Comparison of ENCODE assay signal across 8 cellular contexts in genomic region chr15:42494998-42495360, GRCh38. TPM values are rescaled to one million over a fixed set of nuclear protein-coding genes. Genes with fewer than 3 reads are reported as not detected.
A peak's percentile ranks its signal among the peaks of the same experiment; 100 is the strongest.
DNase-seq lines count a peak whose midpoint lies in the region; ATAC-seq and TF ChIP-seq lines count a peak whose summit lies in the region.

No MANE protein-coding gene starts in this region.

- peaks cover 2 to 5% of the 10 kb centered on the region in 2 donors for H3K36me3 Mint-ChIP-seq in activated T-cell treated with anti-CD3 and anti-CD28 coated beads, Interleukin-2, amount 50 U/mL, for 72 hours (ENCODE audit: insufficient read depth in 2 of 2)
- no peaks in the 10 kb centered on the region for H3K36me3 Mint-ChIP-seq in natural killer cell treated with Interleukin-12 subunit alpha and Interleukin-12 subunit beta and Interleukin-15 and Interleukin-18, amount 100 ng/mL, for 72 hours

- peak overlapping the region; percentile 86 to 95 for H3K4me3 Mint-ChIP-seq in activated T-cell treated with anti-CD3 and anti-CD28 coated beads, Interleukin-2, amount 50 U/mL, for 72 hours
- peak overlapping the region; percentile 94 for H3K4me3 Mint-ChIP-seq in natural killer cell treated with Interleukin-12 subunit alpha and Interleukin-12 subunit beta and Interleukin-15 and Interleukin-18, amount 100 ng/mL, for 72 hours

- H3K4me1 Mint-ChIP-seq in activated T-cell treated with anti-CD3 and anti-CD28 coated beads, Interleukin-2, amount 50 U/mL, for 72 hours (ENCODE audit: low read depth), result peaks cover 57% of the 10 kb centered on the region
- H3K4me1 Mint-ChIP-seq in natural killer cell treated with Interleukin-12 subunit alpha and Interleukin-12 subunit beta and Interleukin-15 and Interleukin-18, amount 100 ng/mL, for 72 hours (ENCODE audit: low read depth in 2 of 2), result peaks cover 43 to 55% of the 10 kb centered on the region in 2 donors

- peak overlapping the region; percentile 98 for H3K4me3 ChIP-seq in fibroblast of villous mesenchyme (ENCODE audit: low read depth, low read length)

- H3K27ac Mint-ChIP-seq in activated T-cell treated with anti-CD3 and anti-CD28 coated beads, Interleukin-2, amount 50 U/mL, for 72 hours, result peak overlapping the region; percentile 86
- H3K27ac Mint-ChIP-seq in natural killer cell treated with Interleukin-12 subunit alpha and Interleukin-12 subunit beta and Interleukin-15 and Interleukin-18, amount 100 ng/mL, for 72 hours, result peak overlapping the region; percentile 57 to 93

- ATAC-seq in activated T-cell treated with anti-CD3 and anti-CD28 coated beads, Interleukin-2, amount 50 U/mL, for 72 hours (replicated peaks in 1 of 2), result no peak
- ATAC-seq in natural killer cell treated with Interleukin-12 subunit alpha and Interleukin-12 subunit beta and Interleukin-15 and Interleukin-18, amount 100 ng/mL, for 72 hours, result peak in 1 of 2 donors; percentile 1
- ATAC-seq in GM21529 (IDR thresholded peaks at IDR 0.05; ENCODE audit: unreplicated experiment) (no peak), GM21825 (IDR thresholded peaks at IDR 0.05; ENCODE audit: unreplicated experiment) (no peak)

- DNase-seq in CD1c-positive myeloid dendritic cell (ENCODE audit: extremely low spot score), result peak; percentile 77
- peak; percentile 77 for DNase-seq in HT-29 (ENCODE audit: low spot score)
- peak in 1 of 2 donors; percentile 6 for DNase-seq in activated T-cell treated with anti-CD3 and anti-CD28 coated beads, Interleukin-2, amount 50 U/mL, for 72 hours
- DNase-seq in fibroblast of villous mesenchyme (ENCODE audit: low read depth), result peak; percentile 84
- DNase-seq in natural killer cell treated with Interleukin-12 subunit alpha and Interleukin-12 subunit beta and Interleukin-15 and Interleukin-18, amount 100 ng/mL, for 72 hours (ENCODE audit: low spot score), result peak; percentile 74
- no peak for DNase-seq in NCI-H2029 treated with DMSO at 0.1 percent for 48 hours (lab: John Stamatoyannopoulos, UW)

- TF ChIP-seq CTCF in fibroblast of villous mesenchyme (IDR thresholded peaks at IDR 0.05; ENCODE audit: insufficient read depth, low read depth, low read length), result no peak

- no peaks in the 10 kb centered on the region for H3K27me3 Mint-ChIP-seq in activated T-cell treated with anti-CD3 and anti-CD28 coated beads, Interleukin-2, amount 50 U/mL, for 72 hours (ENCODE audit: low read depth)
- no peaks in the 10 kb centered on the region for H3K27me3 Mint-ChIP-seq in natural killer cell treated with Interleukin-12 subunit alpha and Interleukin-12 subunit beta and Interleukin-15 and Interleukin-18, amount 100 ng/mL, for 72 hours

- H3K9me3 Mint-ChIP-seq in activated T-cell treated with anti-CD3 and anti-CD28 coated beads, Interleukin-2, amount 50 U/mL, for 72 hours, result no peaks in the 10 kb centered on the region
- H3K9me3 Mint-ChIP-seq in natural killer cell treated with Interleukin-12 subunit alpha and Interleukin-12 subunit beta and Interleukin-15 and Interleukin-18, amount 100 ng/mL, for 72 hours, result no peaks in the 10 kb centered on the region

RNA-seq across cellular contexts. Expression of gene SNAP23, which starts 0.5 kb away (rescaled TPM):
- 30.2 and 39.5 TPM in 2 replicates for total RNA-seq in HT-29 (2014; rRNA removed; shearing (Covaris generic))
- total RNA-seq in activated T-cell treated with anti-CD3 and anti-CD28 coated beads, Interleukin-2, amount 50 U/mL, for 72 hours, result 10 to 100 TPM; 72.0 to 79.7 TPM
- 81.5 and 83.3 TPM in 2 replicates for total RNA-seq in fibroblast of villous mesenchyme
- 10 to 100 TPM; 59.2 to 72.6 TPM for total RNA-seq in natural killer cell treated with Interleukin-12 subunit alpha and Interleukin-12 subunit beta and Interleukin-15 and Interleukin-18, amount 100 ng/mL, for 72 hours

RNA-seq across cellular contexts. Expression of gene ZNF106, which starts 4.0 kb away (rescaled TPM):
- total RNA-seq in HT-29 (2014; rRNA removed; shearing (Covaris generic)), result 23.4 and 24.9 TPM in 2 replicates
- total RNA-seq in activated T-cell treated with anti-CD3 and anti-CD28 coated beads, Interleukin-2, amount 50 U/mL, for 72 hours, result 10 to 100 TPM; 51.1 to 66.2 TPM
- total RNA-seq in fibroblast of villous mesenchyme, result 74.1 and 90.2 TPM in 2 replicates
- 10 to 100 TPM; 53.5 to 55.9 TPM for total RNA-seq in natural killer cell treated with Interleukin-12 subunit alpha and Interleukin-12 subunit beta and Interleukin-15 and Interleukin-18, amount 100 ng/mL, for 72 hours

RNA-seq across cellular contexts. Expression of gene LRRC57, which starts 53.6 kb away (rescaled TPM):
- 10.8 and 11.3 TPM in 2 replicates for total RNA-seq in HT-29 (2014; rRNA removed; shearing (Covaris generic))
- 10 to 100 TPM; 26.2 to 29.3 TPM for total RNA-seq in activated T-cell treated with anti-CD3 and anti-CD28 coated beads, Interleukin-2, amount 50 U/mL, for 72 hours
- total RNA-seq in fibroblast of villous mesenchyme, result 13.5 and 19.9 TPM in 2 replicates
- total RNA-seq in natural killer cell treated with Interleukin-12 subunit alpha and Interleukin-12 subunit beta and Interleukin-15 and Interleukin-18, amount 100 ng/mL, for 72 hours, result 10 to 100 TPM; 25.4 to 41.3 TPM

RNA-seq across cellular contexts. Expression of gene HAUS2, which starts 53.7 kb away (rescaled TPM):
- 12.0 and 24.0 TPM in 2 replicates for total RNA-seq in HT-29 (2014; rRNA removed; shearing (Covaris generic))
- total RNA-seq in activated T-cell treated with anti-CD3 and anti-CD28 coated beads, Interleukin-2, amount 50 U/mL, for 72 hours, result 10 to 100 TPM; 32.1 to 43.6 TPM
- total RNA-seq in fibroblast of villous mesenchyme, result 25.9 and 26.7 TPM in 2 replicates
- 10 to 100 TPM; 29.4 to 36.4 TPM for total RNA-seq in natural killer cell treated with Interleukin-12 subunit alpha and Interleukin-12 subunit beta and Interleukin-15 and Interleukin-18, amount 100 ng/mL, for 72 hours
